Comparison of ENCODE assay signal across 18 cellular contexts in genomic region chr4:188206783-188207182, GRCh38.
A peak's percentile ranks its signal among the peaks of the same experiment; 100 is the strongest.
DNase-seq lines count a peak whose midpoint lies in the region; ATAC-seq, FAIRE-seq and TF ChIP-seq lines count a peak whose summit lies in the region.
"Had no signal": no experiment of that assay in that cellular context is flagged by ENCODE, and none has a peak within 500 bp of the region (broad histone marks: within the 10 kb centered on the region; RNA-seq: fewer than 3 reads in every experiment).

No MANE protein-coding gene starts in this region.

- H4K5ac ChIP-seq in H1 (ENCODE audit: insufficient read length, low read depth, low read length): no peak overlapping the region

- no peak overlapping the region for H3K4me3 ChIP-seq in H1 (ENCODE audit: extremely low read depth in 1 of 4, insufficient read depth in 2 of 4, low read depth in 3 of 4, low read length in 4 of 4)
- no peak overlapping the region for H3K4me3 ChIP-seq in neuronal stem cell (ENCODE audit: low read length in 2 of 2)
- no peak overlapping the region for H3K4me3 ChIP-seq in upper lobe of right lung
- no peak overlapping the region for H3K4me3 ChIP-seq in neural progenitor cell

- H3K79me2 ChIP-seq in H1 (ENCODE audit: control insufficient read depth in 1 of 2, insufficient read depth in 2 of 2, low read length in 2 of 2) (no peaks in the 10 kb centered on the region), neural progenitor cell (ENCODE audit: low read depth) (no peaks in the 10 kb centered on the region)

- peak overlapping the region; percentile 74 for H4K91ac ChIP-seq in H1 (replicated peaks; ENCODE audit: insufficient read length, low read length)
- no peak overlapping the region for H4K91ac ChIP-seq in neuronal stem cell (ENCODE audit: low read depth, low read length, poor library complexity)

- no peaks in the 10 kb centered on the region for H3K9me3 ChIP-seq in H1 (ENCODE audit: insufficient read depth in 2 of 2, low read depth in 1 of 2, low read length in 1 of 2)
- H3K9me3 ChIP-seq in neuronal stem cell (replicated peaks in 1 of 2; ENCODE audit: control insufficient read depth in 2 of 2, insufficient read depth in 1 of 2, low read depth in 1 of 2, low read length in 2 of 2): peaks cover 0 to 3% of the 10 kb centered on the region in 2 donors
- H3K9me3 ChIP-seq in upper lobe of right lung: no peaks in the 10 kb centered on the region
- H3K9me3 ChIP-seq in neural progenitor cell (ENCODE audit: low read depth): no peaks in the 10 kb centered on the region

- peak; percentile 93 for FAIRE-seq in HTR-8/SVneo (lab: Jason Lieb, UNC)
- no peak for FAIRE-seq in H1 (lab: Jason Lieb, UNC)
- FAIRE-seq: GM12892 had no signal

- H2AK5ac ChIP-seq in H1 (ENCODE audit: low read depth, low read length): 0 out of 2 replicates have a peak overlapping the region, but pooled peaks have one; percentile 69
- no peak overlapping the region for H2AK5ac ChIP-seq in neuronal stem cell (ENCODE audit: low read depth, low read length)

- H3K18ac ChIP-seq in H1 (ENCODE audit: extremely low read depth, low read length) (no peak overlapping the region), neuronal stem cell (ENCODE audit: low read length) (no peak overlapping the region)

- no peaks in the 10 kb centered on the region for H3F3A ChIP-seq in neural progenitor cell (ENCODE audit: low read depth)

- TF ChIP-seq RAD21 in H1 (IDR thresholded peaks at IDR 0.05 in 1 of 2, conservative IDR thresholded peaks at IDR 0.05 in 1 of 2; ENCODE audit: low read depth in 2 of 2, low read length in 2 of 2): no peak

- H2BK15ac ChIP-seq in H1 (ENCODE audit: low read length): peak overlapping the region; percentile 93; the same call in 1 of the 2 replicates
- no peak overlapping the region for H2BK15ac ChIP-seq in neuronal stem cell (ENCODE audit: low read length)

- CTCF ChIA-PET in H1 (lab: Charles Lee; ENCODE audit: partially characterized antibody): no interaction called here

- H4K20me1 ChIP-seq in H1 (replicated peaks in 1 of 2; ENCODE audit: control insufficient read depth in 1 of 2, insufficient read depth in 2 of 2, low read length in 2 of 2) (no peaks in the 10 kb centered on the region), neural progenitor cell (ENCODE audit: low read depth) (no peaks in the 10 kb centered on the region)

- no peak overlapping the region for H4K8ac ChIP-seq in H1 (ENCODE audit: extremely low read depth, insufficient read depth, low read length)
- peak overlapping the region; percentile 99 for H4K8ac ChIP-seq in neuronal stem cell (ENCODE audit: low read depth, low read length)

- H3K9me3 Mint-ChIP-seq in activated T-cell treated with anti-CD3 and anti-CD28 coated beads, Interleukin-2, amount 50 U/mL, for 72 hours: peaks cover 6 to 10% of the 10 kb centered on the region in 2 donors
- H3K9me3 Mint-ChIP-seq in activated naive CD8-positive, alpha-beta T cell treated with anti-CD3 and anti-CD28 coated beads, Interleukin-2, amount 50 U/mL, for 24 hours: peaks cover 34% of the 10 kb centered on the region
- H3K9me3 Mint-ChIP-seq in neural progenitor cell: no peaks in the 10 kb centered on the region

- H3K4ac ChIP-seq in H1 (replicated peaks; ENCODE audit: insufficient read length, low read depth, low read length) (peak overlapping the region; percentile 85), neuronal stem cell (ENCODE audit: low read length) (no peak overlapping the region)

- no peak overlapping the region for H3K4me3 Mint-ChIP-seq in activated T-cell treated with anti-CD3 and anti-CD28 coated beads, Interleukin-2, amount 50 U/mL, for 72 hours
- H3K4me3 Mint-ChIP-seq in activated naive CD8-positive, alpha-beta T cell treated with anti-CD3 and anti-CD28 coated beads, Interleukin-2, amount 50 U/mL, for 24 hours: no peak overlapping the region
- no peak overlapping the region for H3K4me3 Mint-ChIP-seq in neural progenitor cell
- H3K4me3 Mint-ChIP-seq: CD4-positive, alpha-beta memory T cell had no signal

- peaks cover 4% of the 10 kb centered on the region; the same call in 1 of the 2 replicates for H3K23me2 ChIP-seq in H1 (ENCODE audit: low read depth, low read length)

- POLR2A ChIA-PET in H1 (lab: Charles Lee; ENCODE audit: partially characterized antibody): no interaction called here

- no peak overlapping the region for H3K27ac Mint-ChIP-seq in activated T-cell treated with anti-CD3 and anti-CD28 coated beads, Interleukin-2, amount 50 U/mL, for 72 hours
- no peak overlapping the region for H3K27ac Mint-ChIP-seq in activated naive CD8-positive, alpha-beta T cell treated with anti-CD3 and anti-CD28 coated beads, Interleukin-2, amount 50 U/mL, for 24 hours
- H3K27ac Mint-ChIP-seq in neural progenitor cell: no peak overlapping the region
- H3K27ac Mint-ChIP-seq: CD4-positive, alpha-beta memory T cell had no signal

- H3K23ac ChIP-seq in H1 (ENCODE audit: insufficient read length) (no peak overlapping the region), neuronal stem cell (ENCODE audit: low read depth, low read length, poor library complexity) (no peak overlapping the region)

- H2BK12ac ChIP-seq in H1 (ENCODE audit: low read depth, low read length) (no peak overlapping the region), neuronal stem cell (ENCODE audit: low read length) (peak overlapping the region; percentile 6)

- no peak overlapping the region for H2BK120ac ChIP-seq in H1 (replicated peaks; ENCODE audit: low read depth, low read length)
- no peak overlapping the region for H2BK120ac ChIP-seq in neuronal stem cell (ENCODE audit: low read depth, low read length)

- no peak overlapping the region for H2BK5ac ChIP-seq in H1 (ENCODE audit: low read depth, low read length)
- H2BK5ac ChIP-seq in neuronal stem cell (ENCODE audit: low read length): no peak overlapping the region

- H3K4me1 ChIP-seq in H1 (replicated peaks in 1 of 4; ENCODE audit: control insufficient read depth in 3 of 4, insufficient read depth in 4 of 4, low read length in 3 of 4) (no peaks in the 10 kb centered on the region), neuronal stem cell (ENCODE audit: control insufficient read depth in 2 of 2, insufficient read depth in 1 of 2, low read depth in 1 of 2, low read length in 2 of 2) (no peaks in the 10 kb centered on the region), upper lobe of right lung (no peaks in the 10 kb centered on the region), neural progenitor cell (no peaks in the 10 kb centered on the region)

- ATAC-seq in upper lobe of right lung: peak; percentile 26
- no peak for ATAC-seq in activated T-cell treated with anti-CD3 and anti-CD28 coated beads, Interleukin-2, amount 50 U/mL, for 72 hours (replicated peaks in 1 of 2)
- no peak for ATAC-seq in activated naive CD8-positive, alpha-beta T cell treated with anti-CD3 and anti-CD28 coated beads, Interleukin-2, amount 50 U/mL, for 24 hours

- H2BK20ac ChIP-seq in H1 (ENCODE audit: low read length): no peak overlapping the region; the same call in 1 of the 2 replicates

- H3K56ac ChIP-seq in H1 (replicated peaks; ENCODE audit: insufficient read length, low read depth, low read length): peak overlapping the region; percentile 1

- H3K27me3 Mint-ChIP-seq in activated T-cell treated with anti-CD3 and anti-CD28 coated beads, Interleukin-2, amount 50 U/mL, for 72 hours (ENCODE audit: low read depth): no peaks in the 10 kb centered on the region
- H3K27me3 Mint-ChIP-seq in activated naive CD8-positive, alpha-beta T cell treated with anti-CD3 and anti-CD28 coated beads, Interleukin-2, amount 50 U/mL, for 24 hours: peaks cover 3% of the 10 kb centered on the region
- peaks cover 2% of the 10 kb centered on the region for H3K27me3 Mint-ChIP-seq in neural progenitor cell (ENCODE audit: insufficient read depth, low read depth)
- H3K27me3 Mint-ChIP-seq: CD4-positive, alpha-beta memory T cell had no signal

- H3K4me2 ChIP-seq in H1 (ENCODE audit: insufficient read depth in 1 of 2, low read depth in 2 of 2, low read length in 2 of 2) (no peak overlapping the region), neuronal stem cell (ENCODE audit: insufficient read depth, low read length, poor library complexity, severe bottlenecking) (no peak overlapping the region), neural progenitor cell (no peak overlapping the region)

- H3K14ac ChIP-seq in H1 (ENCODE audit: insufficient read length) (no peak overlapping the region), neuronal stem cell (ENCODE audit: low read length) (no peak overlapping the region)

- no peak overlapping the region for H2AFZ ChIP-seq in H1 (ENCODE audit: low read length)
- H2AFZ ChIP-seq in neuronal stem cell (ENCODE audit: low read length): no peak overlapping the region
- H2AFZ ChIP-seq in neural progenitor cell (replicated peaks): no peak overlapping the region

- H3K27ac ChIP-seq in H1 (ENCODE audit: low read depth, low read length): no peak overlapping the region
- no peak overlapping the region for H3K27ac ChIP-seq in neuronal stem cell (replicated peaks; ENCODE audit: low read length)
- no peak overlapping the region for H3K27ac ChIP-seq in upper lobe of right lung
- H3K27ac ChIP-seq in neural progenitor cell: no peak overlapping the region

- intact Hi-C loops in upper lobe of right lung (cut with DNase I): no loop called here

- H3K9ac ChIP-seq in H1 (replicated peaks in 1 of 4; ENCODE audit: extremely low read depth in 1 of 4, low read depth in 3 of 4, low read length in 3 of 4) (no peak overlapping the region), neuronal stem cell (ENCODE audit: low read depth, low read length, poor library complexity) (no peak overlapping the region), neural progenitor cell (no peak overlapping the region)

- H3K4me1 Mint-ChIP-seq in activated T-cell treated with anti-CD3 and anti-CD28 coated beads, Interleukin-2, amount 50 U/mL, for 72 hours (ENCODE audit: low read depth): no peaks in the 10 kb centered on the region
- no peaks in the 10 kb centered on the region for H3K4me1 Mint-ChIP-seq in activated naive CD8-positive, alpha-beta T cell treated with anti-CD3 and anti-CD28 coated beads, Interleukin-2, amount 50 U/mL, for 24 hours
- H3K4me1 Mint-ChIP-seq in neural progenitor cell: no peaks in the 10 kb centered on the region
- H3K4me1 Mint-ChIP-seq: CD4-positive, alpha-beta memory T cell had no signal

- no peak for TF ChIP-seq CTCF in H1 (IDR thresholded peaks at IDR 0.05; ENCODE audit: control extremely low read depth in 1 of 3, insufficient read depth in 1 of 3, low read depth in 1 of 3, low read length in 3 of 3)
- no peak for TF ChIP-seq CTCF in upper lobe of right lung (IDR thresholded peaks at IDR 0.05)
- TF ChIP-seq CTCF in neural progenitor cell (IDR thresholded peaks at IDR 0.05): no peak

- H3K79me1 ChIP-seq in H1 (ENCODE audit: low read depth, low read length) (no peaks in the 10 kb centered on the region), neuronal stem cell (ENCODE audit: low read depth, low read length) (no peaks in the 10 kb centered on the region)

- H3K36me3 ChIP-seq in H1 (ENCODE audit: control insufficient read depth in 2 of 4, insufficient read depth in 4 of 4, low read length in 3 of 4) (no peaks in the 10 kb centered on the region), neuronal stem cell (replicated peaks in 1 of 2; ENCODE audit: control insufficient read depth in 2 of 2, insufficient read depth in 2 of 2, low read length in 2 of 2) (no peaks in the 10 kb centered on the region), upper lobe of right lung (no peaks in the 10 kb centered on the region), neural progenitor cell (no peaks in the 10 kb centered on the region)

- H3K27me3 ChIP-seq in H1 (replicated peaks in 1 of 4; ENCODE audit: control insufficient read depth in 3 of 4, extremely low read depth in 1 of 4, insufficient read depth in 3 of 4, low read length in 3 of 4): no peaks in the 10 kb centered on the region
- no peaks in the 10 kb centered on the region for H3K27me3 ChIP-seq in neuronal stem cell (ENCODE audit: control insufficient read depth in 3 of 3, insufficient read depth in 3 of 3, low read depth in 1 of 3, low read length in 3 of 3)
- no peaks in the 10 kb centered on the region for H3K27me3 ChIP-seq in upper lobe of right lung
- H3K27me3 ChIP-seq in neural progenitor cell: no peaks in the 10 kb centered on the region

- WGBS in H1 (ENCODE audit: extremely low coverage in 1 of 2, insufficient coverage in 1 of 2, insufficient read length in 1 of 2, insufficient replicate concordance in 2 of 2, low coverage in 1 of 2, low lambda C conversion rate in 2 of 2, missing lambda C conversion rate in 1 of 2), 2 experiments: 90 to 100% methylated on average over 1 to 3 of the region's 3 CpGs
- 100% methylated on average over 2 of the region's 3 CpGs; no CpG with 5 or more reads in 1 of the 2 donors for WGBS in neuronal stem cell (ENCODE audit: extremely low coverage in 2 of 2, insufficient read length in 2 of 2, insufficient replicate concordance in 1 of 2), 2 donors

- no peak for DNase-seq in HTR-8/SVneo (ENCODE audit: insufficient read length, low spot score)
- DNase-seq in H1 (ENCODE audit: low read depth in 1 of 2, low spot score in 2 of 2): no peak
- DNase-seq in neuronal stem cell (ENCODE audit: low spot score): no peak
- no peak for DNase-seq in upper lobe of right lung
- DNase-seq in OCI-M1 (lab: John Stamatoyannopoulos, UW): no peak
- DNase-seq in activated T-cell treated with anti-CD3 and anti-CD28 coated beads, Interleukin-2, amount 50 U/mL, for 72 hours: no peak
- DNase-seq in activated naive CD8-positive, alpha-beta T cell treated with anti-CD3 and anti-CD28 coated beads, Interleukin-2, amount 50 U/mL, for 24 hours: no peak
- no peak for DNase-seq in neural progenitor cell (ENCODE audit: low spot score)
- DNase-seq: C1 segment of cervical spinal cord; Calu3; CD4-positive, alpha-beta memory T cell; COR-L47; DMS53; DMS79 treated with DMSO at 0.1 percent for 48 hours; GF-D8; GOT3; H7 had no signal

- TF ChIP-seq EP300 in H1 (IDR thresholded peaks at IDR 0.05; ENCODE audit: borderline replicate concordance in 1 of 2, low read depth in 2 of 2, low read length in 2 of 2): no peak

- H3K36me3 Mint-ChIP-seq in activated T-cell treated with anti-CD3 and anti-CD28 coated beads, Interleukin-2, amount 50 U/mL, for 72 hours (ENCODE audit: insufficient read depth in 2 of 2): peaks cover 2 to 8% of the 10 kb centered on the region in 2 donors
- no peaks in the 10 kb centered on the region for H3K36me3 Mint-ChIP-seq in activated naive CD8-positive, alpha-beta T cell treated with anti-CD3 and anti-CD28 coated beads, Interleukin-2, amount 50 U/mL, for 24 hours (ENCODE audit: low read depth)
- no peaks in the 10 kb centered on the region for H3K36me3 Mint-ChIP-seq in neural progenitor cell
- H3K36me3 Mint-ChIP-seq: CD4-positive, alpha-beta memory T cell had no signal

- no peak for TF ChIP-seq POLR2A in H1 (IDR thresholded peaks at IDR 0.05; ENCODE audit: control extremely low read depth in 1 of 2, low read depth in 2 of 2, low read length in 2 of 2)
